ENCODE assay signal across 9 cellular contexts in the genomic region with DNA sequence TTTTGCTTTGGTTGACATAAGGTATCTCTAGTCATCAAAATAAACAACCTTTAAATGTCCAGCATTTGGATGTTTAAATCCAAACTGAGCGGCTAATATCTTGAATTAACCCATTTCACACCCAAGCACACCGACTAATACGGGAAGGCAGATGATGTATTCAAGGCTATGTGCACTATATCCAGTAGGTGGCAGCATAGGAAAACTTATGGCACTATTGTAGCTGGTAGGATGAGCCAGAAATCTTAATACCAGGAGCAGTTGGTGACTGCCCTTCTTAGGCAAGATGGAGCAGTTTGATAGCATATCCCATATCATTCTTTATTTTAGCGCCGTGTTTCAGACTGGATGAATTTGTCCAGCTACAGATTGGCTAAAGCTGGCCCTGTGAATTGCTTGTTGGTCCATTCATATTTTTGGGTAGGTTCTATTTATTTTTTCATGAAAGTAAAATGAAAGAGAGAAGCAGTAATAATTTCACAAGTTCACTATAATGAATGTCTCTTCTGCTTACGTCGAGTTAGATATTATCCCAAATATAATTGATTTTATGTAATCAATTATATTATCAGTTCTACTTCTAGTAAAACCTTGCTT. TPM values are rescaled to one million over a fixed set of nuclear protein-coding genes. Genes with fewer than 3 reads are reported as not detected.
A peak's percentile ranks its signal among the peaks of the same experiment; 100 is the strongest.
DNase-seq lines count a peak whose midpoint lies in the region; ATAC-seq, FAIRE-seq and TF ChIP-seq lines count a peak whose summit lies in the region.
"Had no signal": no experiment of that assay in that cellular context is flagged by ENCODE, and none has a peak within 500 bp of the region (broad histone marks: within the 10 kb centered on the region; RNA-seq: fewer than 3 reads in every experiment).

No MANE protein-coding gene starts in this region.

- intact Hi-C loops in activated B cell treated with CpG ODN at 0.5 μM for 24 hours (cut with micrococcal nuclease): loop anchor here (1.0 to 10.0 kb wide), 4 partner anchors 380 to 684 kb away; no protein-coding TSS in a partner anchor
- intact Hi-C loops in pancreas (cut with DNase I): loop anchor here in 2 of 3 donors (5.0 to 10.0 kb wide), 3 partner anchors 376 to 604 kb away; no protein-coding TSS in a partner anchor

- H3K36me3 ChIP-seq in pancreas: no peaks in the 10 kb centered on the region

- peak; percentile 93 for FAIRE-seq in pancreas (lab: Jason Lieb, UNC)

- no peak overlapping the region for H3K27ac Mint-ChIP-seq in activated B cell treated with CpG ODN at 0.5 μM for 24 hours
- H3K27ac Mint-ChIP-seq: CD8-positive, alpha-beta memory T cell had no signal

- no peaks in the 10 kb centered on the region for H3K4me1 ChIP-seq in pancreas

- 2 to 6% methylated on average over 7 of the region's 7 CpGs for WGBS in pancreas, 2 donors

- no peaks in the 10 kb centered on the region for H3K9me3 ChIP-seq in pancreas

- POLR2A ChIA-PET in activated B cell treated with CpG ODN at 0.5 μM for 24 hours (lab: Charles Lee): no interaction called here

- no peak overlapping the region for H3K4me3 Mint-ChIP-seq in activated B cell treated with CpG ODN at 0.5 μM for 24 hours
- H3K4me3 Mint-ChIP-seq: CD8-positive, alpha-beta memory T cell had no signal

- DNase-seq in activated CD4-positive, alpha-beta T cell treated with anti-CD3 and anti-CD28 coated beads for 48 hours: peak; percentile 28
- no peak for DNase-seq in activated CD4-positive, alpha-beta T cell treated with anti-CD3 and anti-CD28 coated beads for 1 hour
- DNase-seq in NCI-H345 treated with DMSO at 0.1 percent for 48 hours (lab: John Stamatoyannopoulos, UW; ENCODE audit: unreplicated experiment) (peak; percentile 54), activated B cell treated with CpG ODN at 0.5 μM for 24 hours (no peak), glomerular endothelial cell (ENCODE audit: extremely low read depth, low read depth, low spot score) (peak; percentile 78), pancreas (peak in 3 of 6 donors; percentile 25 to 50 (median 26))

- no peak overlapping the region for H3K27ac ChIP-seq in pancreas

- H3K4me1 Mint-ChIP-seq in activated B cell treated with CpG ODN at 0.5 μM for 24 hours: no peaks in the 10 kb centered on the region
- H3K4me1 Mint-ChIP-seq: CD8-positive, alpha-beta memory T cell had no signal

- no peaks in the 10 kb centered on the region for H3K36me3 Mint-ChIP-seq in activated B cell treated with CpG ODN at 0.5 μM for 24 hours (ENCODE audit: low read depth)

- no peaks in the 10 kb centered on the region for H3K27me3 ChIP-seq in pancreas

- no peak overlapping the region for H3K4me3 ChIP-seq in pancreas

- peak; percentile 90 for TF ChIP-seq CTCF in activated B cell treated with CpG ODN at 0.5 μM for 24 hours (IDR thresholded peaks at IDR 0.05)
- peak; percentile 55 to 80 (median 66) for TF ChIP-seq CTCF in pancreas (IDR thresholded peaks at IDR 0.05)

- CTCF ChIA-PET in activated B cell treated with CpG ODN at 0.5 μM for 24 hours (lab: Charles Lee): interaction anchor here (0.5 to 4.9 kb wide), 17 partner anchors 13 to 1238 kb away, joined by 3 to 86 read pairs (median 4); no protein-coding TSS in a partner anchor

- no peaks in the 10 kb centered on the region for H3K9me3 Mint-ChIP-seq in activated B cell treated with CpG ODN at 0.5 μM for 24 hours
- H3K9me3 Mint-ChIP-seq: CD8-positive, alpha-beta memory T cell had no signal

- H3K27me3 Mint-ChIP-seq in activated B cell treated with CpG ODN at 0.5 μM for 24 hours: peaks cover 9% of the 10 kb centered on the region

- peak; percentile 93 for ATAC-seq in GM21390 (IDR thresholded peaks at IDR 0.05; ENCODE audit: unreplicated experiment)
- peak; percentile 93 for ATAC-seq in HG03521 (IDR thresholded peaks at IDR 0.05; ENCODE audit: unreplicated experiment)
- peak; percentile 79 for ATAC-seq in activated B cell treated with CpG ODN at 0.5 μM for 24 hours (ENCODE audit: low read depth)
- peak; percentile 91 to 99 (median 98) for ATAC-seq in pancreas

RNA-seq across cellular contexts. Expression of a gene that starts 24.4 kb away (rescaled TPM):
- total RNA-seq in activated B cell treated with CpG ODN at 0.5 μM for 24 hours (1.9 and 2.6 TPM in 2 replicates), glomerular endothelial cell (997 and 1,716 TPM in 2 replicates), pancreas (10 to 100 TPM in 3 of 6 donors, 1 to 10 TPM in 3; 2.7 to 21.9 (median 7.3) TPM)
- 100 to 1,000 TPM in 1 of 2 donors, 10 to 100 TPM in 1; 50.8 to 198 TPM for polyA plus RNA-seq in pancreas
- polyA plus RNA-seq: CD8-positive, alpha-beta memory T cell had no signal

Comparison
In these comparisons a context has a peak if more than half of its experiments do, and no peak if none do; other contexts are left out.
1. DNase-seq: peak in activated CD4-positive, alpha-beta T cell treated with anti-CD3 and anti-CD28 coated beads for 48 hours (single experiment), NCI-H345 treated with DMSO at 0.1 percent for 48 hours (single experiment) and glomerular endothelial cell (single experiment); none in activated CD4-positive, alpha-beta T cell treated with anti-CD3 and anti-CD28 coated beads for 1 hour (single experiment) and activated B cell treated with CpG ODN at 0.5 μM for 24 hours (single experiment).
2. RNA of a gene that starts 24.4 kb away (total RNA-seq): 997 to 1,716 TPM in glomerular endothelial cell; 2.7 to 21.9 TPM in pancreas and 1.9 to 2.6 TPM in activated B cell treated with CpG ODN at 0.5 μM for 24 hours; every median in the first group is over 10 times any median in the second.
3. Peak in every context shown above with its lines, with median percentiles within 50 percentile points of each other: ATAC-seq.